ENCODE assay signal across 8 cellular contexts in the genomic region with DNA sequence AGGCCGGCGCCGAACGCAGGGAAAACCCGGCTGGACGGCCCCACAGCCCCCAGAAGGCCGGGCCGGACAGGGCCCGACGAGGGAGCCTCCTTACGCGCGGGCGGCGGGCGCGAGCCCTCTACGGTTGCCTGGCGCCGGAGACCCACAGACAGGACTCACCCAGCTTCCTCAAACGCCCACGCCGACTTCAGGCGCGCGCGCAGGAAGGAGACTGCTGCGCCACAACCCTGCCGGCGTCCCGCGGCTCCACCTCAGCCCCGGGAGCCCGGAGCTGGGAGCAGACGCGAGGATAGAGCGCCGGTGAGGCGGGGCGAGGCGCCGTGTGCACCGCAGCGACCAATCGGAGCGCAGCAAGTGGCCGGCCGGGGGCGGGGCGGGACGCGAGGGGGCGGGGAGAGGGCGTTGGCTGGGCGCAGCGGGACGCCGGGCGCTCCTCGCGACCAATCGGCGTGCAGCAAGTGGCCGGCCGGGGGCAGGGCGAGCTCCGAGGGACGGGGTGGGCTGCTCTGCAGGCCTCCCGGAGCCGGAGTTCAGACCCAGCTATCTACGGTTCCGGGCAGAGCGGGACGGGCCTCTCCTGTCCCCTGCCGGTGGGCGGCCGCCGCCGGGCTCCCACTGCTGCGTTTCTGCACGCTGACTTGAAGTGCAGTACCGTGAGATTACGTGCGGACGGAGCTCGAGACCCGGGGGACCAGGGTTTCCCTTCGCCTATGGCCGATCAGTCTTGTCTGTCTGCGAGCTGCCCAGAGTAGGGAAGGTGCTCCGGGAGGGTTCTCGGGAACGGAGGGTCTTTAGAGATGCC. TPM values are rescaled to one million over a fixed set of nuclear protein-coding genes. Genes with fewer than 3 reads are reported as not detected.
DNase-seq lines count a peak whose midpoint lies in the region; ATAC-seq and TF ChIP-seq lines count a peak whose summit lies in the region.

TMEM50B (minus strand) TSS at position 296 of the 802 bp plus-strand sequence. CDS start 11,089 bp downstream, outside the sequence.

- peak within 1 kb of the TSS; percentile 93 to 98 (median 98) for H3K27ac ChIP-seq in upper lobe of left lung

- ATAC-seq in HG02798 (IDR thresholded peaks at IDR 0.05; ENCODE audit: poor library complexity, unreplicated experiment) (peak; percentile 95), upper lobe of left lung (ENCODE audit: low FRiP score in 2 of 2) (peak; percentile 98 to 99)

- TF ChIP-seq CTCF in GM12875 (IDR thresholded peaks at IDR 0.05; ENCODE audit: borderline replicate concordance, insufficient read depth, low read depth, low read length) (peak; percentile 40), upper lobe of left lung (IDR thresholded peaks at IDR 0.05) (peak; percentile 47 to 84 (median 66))

- H3K4me3 ChIP-seq in GM12875 (ENCODE audit: low read depth, low read length): peak within 1 kb of the TSS; percentile 97
- H3K4me3 ChIP-seq in adipocyte (ENCODE audit: low read length): peak within 1 kb of the TSS; percentile 99
- peak within 1 kb of the TSS; percentile 89 to 96 (median 92) for H3K4me3 ChIP-seq in upper lobe of left lung

- H3K9ac ChIP-seq in adipocyte (ENCODE audit: low read length): peak within 1 kb of the TSS; percentile 99

- DNase-seq in NCI-H1417 treated with DMSO at 0.1 percent for 48 hours (lab: John Stamatoyannopoulos, UW): peak; percentile 92
- peak; percentile 97 for DNase-seq in SW480 (ENCODE audit: low spot score)
- peak; percentile 99 for DNase-seq in adipocyte (ENCODE audit: low read depth)
- peak; percentile 98 for DNase-seq in cardiac septum (ENCODE audit: low spot score)
- peak; percentile 91 to 100 (median 96) for DNase-seq in posterior cingulate gyrus
- peak; percentile 96 to 99 for DNase-seq in upper lobe of left lung

- TF ChIP-seq EP300 in upper lobe of left lung (IDR thresholded peaks at IDR 0.05): peak in 1 of 4 donors; percentile 21

- H3K9me3 ChIP-seq in adipocyte (ENCODE audit: control insufficient read depth, low read length) (no peaks in the 10 kb centered on the region), upper lobe of left lung (no peaks in the 10 kb centered on the region)

- no peaks in the 10 kb centered on the region for H3K27me3 ChIP-seq in adipocyte (replicated peaks; ENCODE audit: control insufficient read depth, insufficient read depth, low read length)
- H3K27me3 ChIP-seq in upper lobe of left lung: no peaks in the 10 kb centered on the region

- 0 to 1% methylated on average over 21 to 46 of the region's 93 CpGs for WGBS in upper lobe of left lung, 2 donors

- intact Hi-C loops in cardiac septum (cut with DNase I): no loop called here
- intact Hi-C loops in posterior cingulate gyrus (cut with DNase I): loop anchor here (1.0 to 2.0 kb wide), 2 partner anchors 11 to 63 kb away; partner anchors contain the start of genes DNAJC28, GART and SON

- H3K4me1 ChIP-seq in adipocyte (ENCODE audit: control insufficient read depth, insufficient read depth, low read length) (peaks cover 10% of the 10 kb centered on the region), upper lobe of left lung (peaks cover 13 to 19% (median 16%) of the 10 kb centered on the region in 4 donors)

- no peaks in the 10 kb centered on the region for H3K36me3 ChIP-seq in adipocyte (ENCODE audit: control insufficient read depth, insufficient read depth, low read length, severe bottlenecking)
- H3K36me3 ChIP-seq in upper lobe of left lung: no peaks in the 10 kb centered on the region

- peak; percentile 41 to 98 (median 86) for TF ChIP-seq POLR2A in upper lobe of left lung (IDR thresholded peaks at IDR 0.05)

RNA-seq across cellular contexts. Expression of gene TMEM50B, which starts in this region (rescaled TPM):
- total RNA-seq in cardiac septum: 31.7 TPM
- total RNA-seq in upper lobe of left lung: 100 to 1,000 TPM in 2 of 6 donors, 10 to 100 TPM in 4; 45.1 to 155 (median 68.0) TPM

Comparison
In these comparisons a context has a peak if more than half of its experiments do, and no peak if none do; other contexts are left out.
1. Peak in every context shown above with its lines: DNase-seq, ATAC-seq, H3K4me3 ChIP-seq and H3K27ac ChIP-seq.